ENCODE assay signal across 20 cellular contexts in genomic region chr17:49914664-49915063, GRCh38. TPM values are rescaled to one million over a fixed set of nuclear protein-coding genes. Genes with fewer than 3 reads are reported as not detected.
"Had no signal": no experiment of that assay in that cellular context is flagged by ENCODE, and none has a peak within 500 bp of the region (broad histone marks: within the 10 kb centered on the region; RNA-seq: fewer than 3 reads in every experiment).

No MANE protein-coding gene starts in this region.

- H3K9me3 Mint-ChIP-seq: activated CD8-positive, alpha-beta T cell treated with anti-CD3 and anti-CD28 coated beads for 36 hours; activated naive CD4-positive, alpha-beta T cell treated with anti-CD3 and anti-CD28 coated beads, Interleukin-2, amount 50 U/mL, for 24 hours; central memory CD8-positive, alpha-beta T cell; T-cell had no signal

- ATAC-seq: activated CD4-positive, alpha-beta T cell treated with anti-CD3 and anti-CD28 coated beads for 36 hours; activated CD8-positive, alpha-beta T cell treated with anti-CD3 and anti-CD28 coated beads for 36 hours; T-cell had no signal

- H3K4me3 ChIP-seq: SK-N-MC had no signal

- H3K27ac ChIP-seq: SK-N-MC, VCaP had no signal

- DNase-seq: activated CD4-positive, alpha-beta T cell treated with anti-CD3 and anti-CD28 coated beads for 36 hours; activated CD4-positive, alpha-beta T cell treated with anti-CD3 and anti-CD28 coated beads, Interleukin-2, amount 50 U/mL, for 1 hour; activated CD8-positive, alpha-beta memory T cell treated with anti-CD3 and anti-CD28 coated beads, Interleukin-2, amount 50 U/mL, for 4 hours; activated CD8-positive, alpha-beta T cell treated with anti-CD3 and anti-CD28 coated beads for 36 hours; activated effector memory CD4-positive, alpha-beta T cell treated with Interleukin-2 at 50 U/mL for 16 hours; activated naive CD4-positive, alpha-beta T cell; aorta; NCI-H1048; NCI-H1930; NCI-H2227 treated with DMSO at 0.1 percent for 48 hours; NCI-H446 treated with DMSO at 0.1 percent for 48 hours; NCI-H526 treated with DMSO at 0.1 percent for 48 hours; SIG-M5; T-cell; T-helper 2 cell had no signal

- H3K4me3 Mint-ChIP-seq: activated CD4-positive, alpha-beta T cell treated with anti-CD3 and anti-CD28 coated beads for 36 hours; activated CD8-positive, alpha-beta T cell treated with anti-CD3 and anti-CD28 coated beads for 36 hours; activated naive CD4-positive, alpha-beta T cell treated with anti-CD3 and anti-CD28 coated beads, Interleukin-2, amount 50 U/mL, for 24 hours; central memory CD8-positive, alpha-beta T cell; T-cell had no signal

- H3K27ac Mint-ChIP-seq: activated CD4-positive, alpha-beta T cell treated with anti-CD3 and anti-CD28 coated beads for 36 hours; activated CD8-positive, alpha-beta T cell treated with anti-CD3 and anti-CD28 coated beads for 36 hours; activated naive CD4-positive, alpha-beta T cell treated with anti-CD3 and anti-CD28 coated beads, Interleukin-2, amount 50 U/mL, for 24 hours; T-cell had no signal

- H3K36me3 Mint-ChIP-seq: activated naive CD4-positive, alpha-beta T cell treated with anti-CD3 and anti-CD28 coated beads, Interleukin-2, amount 50 U/mL, for 24 hours; T-cell had no signal

RNA-seq across cellular contexts. Expression of gene DLX4, which starts 54.3 kb away (rescaled TPM):
- total RNA-seq: RPMI7951 had no signal
